ENCODE assay signal across 21 cellular contexts in genomic region chr3:148243609-148244008, GRCh38.
"Had no signal": no experiment of that assay in that cellular context is flagged by ENCODE, and none has a peak within 500 bp of the region (broad histone marks: within the 10 kb centered on the region; RNA-seq: fewer than 3 reads in every experiment).

No MANE protein-coding gene starts in this region.

- H3K9me3 ChIP-seq: SJSA1, SK-N-SH had no signal

- H3K27ac ChIP-seq: SJSA1 had no signal

- H3K4me3 ChIP-seq: SJSA1 had no signal

- H3K4me1 ChIP-seq: SJSA1 had no signal

- H3K4me2 ChIP-seq: SK-N-SH had no signal

- H3K36me3 ChIP-seq: SJSA1 had no signal

- FAIRE-seq: RCC 7860 had no signal

- H3K9ac ChIP-seq: SK-N-SH had no signal

- DNase-seq: KBM-7, MV-4-11, NCI-H1048, NCI-H1105, NCI-H1417, NCI-H1436 treated with DMSO at 0.1 percent for 48 hours, NCI-H1694, NCI-H187 treated with DMSO at 0.1 percent for 48 hours, NCI-H2029 treated with DMSO at 0.1 percent for 48 hours, NCI-H2227 treated with DMSO at 0.1 percent for 48 hours, NCI-H510A, NCI-H524 treated with DMSO at 0.1 percent for 48 hours, NCI-H69, NCI-H774, Right ventricle myocardium superior, RPMI8226, SIG-M5, SK-N-SH, SW 1271 had no signal

- H3K27me3 ChIP-seq: SJSA1 had no signal
